Comparison of ENCODE assay signal across 16 cellular contexts in the genomic region with DNA sequence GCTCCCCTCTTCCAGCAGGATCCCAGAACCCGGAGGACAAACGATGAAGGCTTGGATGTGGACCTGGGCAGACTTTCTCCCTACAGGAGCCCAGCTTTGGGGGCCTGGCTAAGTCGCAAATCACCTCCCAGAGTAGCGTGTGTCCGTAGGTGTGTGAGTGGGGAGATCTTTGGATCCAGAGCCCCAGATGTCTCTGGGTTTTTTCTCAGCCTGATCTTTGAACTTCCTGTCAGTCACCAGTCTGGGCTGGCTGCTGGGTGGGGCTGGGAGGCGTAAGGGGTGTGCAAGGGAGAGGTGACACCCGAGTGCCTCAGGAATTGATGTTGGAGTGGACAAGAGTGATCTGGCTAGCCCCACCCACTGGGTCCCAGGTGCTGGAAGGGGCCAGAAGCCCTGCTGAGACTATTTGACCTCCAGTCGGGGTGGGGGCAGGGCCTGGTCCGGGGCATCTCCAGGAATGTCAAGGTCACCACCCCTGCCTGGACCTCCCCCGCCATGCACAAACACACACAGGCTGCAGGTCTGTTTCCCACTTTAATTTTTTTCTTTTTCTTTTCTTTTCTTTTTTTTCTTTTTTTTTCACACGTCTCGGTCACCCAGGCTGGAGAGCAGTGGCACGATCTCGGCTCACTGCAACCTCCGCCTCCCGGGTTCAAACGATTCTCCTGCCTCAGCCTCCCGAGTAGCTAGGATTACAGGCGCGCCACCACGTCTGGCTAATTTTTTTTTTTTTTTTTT. TPM values are rescaled to one million over a fixed set of nuclear protein-coding genes. Genes with fewer than 3 reads are reported as not detected.
A peak's percentile ranks its signal among the peaks of the same experiment; 100 is the strongest.
DNase-seq lines count a peak whose midpoint lies in the region; ATAC-seq and TF ChIP-seq lines count a peak whose summit lies in the region.
"Had no signal": no experiment of that assay in that cellular context is flagged by ENCODE, and none has a peak within 500 bp of the region (broad histone marks: within the 10 kb centered on the region; RNA-seq: fewer than 3 reads in every experiment).

TSS of gene MOGAT3 (minus strand) at position 175 of the 738 bp plus-strand sequence. CDS start 182 bp downstream, outside the sequence.

- H3K4me1 Mint-ChIP-seq in memory B cell, result peaks cover 15% of the 10 kb centered on the region

- BruUV-seq in mammary epithelial cell (replicated peaks; lab: Mats Ljungman, UMichigan), result no TSS peak

- peak within 1 kb of the TSS; percentile 79 for H2AFZ ChIP-seq in mammary epithelial cell (ENCODE audit: low read depth, low read length)

- intact Hi-C loops in Right ventricle myocardium superior (cut with DNase I) (no loop called here), mammary epithelial cell (cut with micrococcal nuclease) (no loop called here)

- CTCF ChIA-PET in mammary epithelial cell (lab: Charles Lee; ENCODE audit: low non-redundant PET), result no interaction called here

- TF ChIP-seq CTCF in right atrium auricular region (IDR thresholded peaks at IDR 0.05) (no peak), mammary epithelial cell (conservative IDR thresholded peaks at IDR 0.05 in 1 of 2, IDR thresholded peaks at IDR 0.05 in 1 of 2; ENCODE audit: extremely low read depth in 1 of 2, insufficient read depth in 1 of 2, low read depth in 1 of 2, low read length in 2 of 2) (no peak), thoracic aorta (IDR thresholded peaks at IDR 0.05) (no peak)

- H3K4me3 Mint-ChIP-seq in memory B cell, result peak within 1 kb of the TSS; percentile 50

- peaks cover 1% of the 10 kb centered on the region for H3K36me3 ChIP-seq in right atrium auricular region
- peaks cover under 1% of the 10 kb centered on the region for H3K36me3 ChIP-seq in mammary epithelial cell (ENCODE audit: insufficient read depth, low read length)
- H3K36me3 ChIP-seq in thoracic aorta, result no peaks in the 10 kb centered on the region
- H3K36me3 ChIP-seq: brain microvascular endothelial cell, prostate gland had no signal

- dilution Hi-C loops in mammary epithelial cell (cut with HindIII; ENCODE audit: low sequenced_read_pairs), result no loop called here

- H3K4me3 ChIP-seq in right atrium auricular region (peak within 1 kb of the TSS in 1 of 2 donors; percentile 13), mammary epithelial cell (replicated peaks in 1 of 3; ENCODE audit: insufficient read depth in 1 of 3, low read depth in 2 of 3, low read length in 3 of 3) (no peak within 1 kb of the TSS), thoracic aorta (peak within 1 kb of the TSS; percentile 51)

- H3K9me3 Mint-ChIP-seq in memory B cell, result no peaks in the 10 kb centered on the region

- ATAC-seq in Right ventricle myocardium superior (ENCODE audit: poor library complexity) (peak; percentile 47), memory B cell (ENCODE audit: low read depth) (no peak), thoracic aorta (ENCODE audit: insufficient number of reproducible peaks, low FRiP score, low read depth) (no peak), HG02884 (IDR thresholded peaks at IDR 0.05; ENCODE audit: unreplicated experiment) (no peak), HG03039 (IDR thresholded peaks at IDR 0.05; ENCODE audit: unreplicated experiment) (no peak)

- H3K4me2 ChIP-seq in mammary epithelial cell (ENCODE audit: insufficient read depth, low read depth, low read length), result peak within 1 kb of the TSS; percentile 70

- H3K9me3 ChIP-seq in right atrium auricular region (no peaks in the 10 kb centered on the region), mammary epithelial cell (replicated peaks; ENCODE audit: insufficient read depth, low read length) (no peaks in the 10 kb centered on the region), thoracic aorta (no peaks in the 10 kb centered on the region)
- H3K9me3 ChIP-seq: prostate gland, testis had no signal

- H3K27me3 ChIP-seq in right atrium auricular region (peaks cover 12 to 15% of the 10 kb centered on the region in 2 donors), mammary epithelial cell (ENCODE audit: insufficient read depth, low read length) (peaks cover 12% of the 10 kb centered on the region), thoracic aorta (replicated peaks; ENCODE audit: insufficient read depth) (peaks cover 9% of the 10 kb centered on the region)
- H3K27me3 ChIP-seq: testis had no signal

- no peak for DNase-seq in Right ventricle myocardium superior
- DNase-seq in right atrium auricular region (ENCODE audit: low spot score), result no peak
- DNase-seq in mammary epithelial cell, result no peak
- DNase-seq in memory B cell (ENCODE audit: low spot score in 2 of 2), result no peak
- DNase-seq in thoracic aorta (ENCODE audit: low spot score), result no peak
- no peak for DNase-seq in NCI-H2171 (lab: John Stamatoyannopoulos, UW)
- DNase-seq: AML-193, brain microvascular endothelial cell, GDM1, NCI-H2081, T1000, testis had no signal

- peaks cover 4% of the 10 kb centered on the region for H3K36me3 Mint-ChIP-seq in memory B cell

- H3K27ac ChIP-seq in right atrium auricular region (no peak within 1 kb of the TSS), mammary epithelial cell (ENCODE audit: insufficient read depth, low read depth, low read length) (no peak within 1 kb of the TSS), thoracic aorta (no peak within 1 kb of the TSS)
- H3K27ac ChIP-seq: brain microvascular endothelial cell, prostate gland, testis had no signal

- 78% methylated on average over 4 of the region's 21 CpGs for WGBS in mammary epithelial cell (ENCODE audit: low coverage, missing lambda C conversion rate)

- in situ Hi-C loops in mammary epithelial cell (cut with MboI; ENCODE audit: low sequenced_read_pairs in 2 of 2), result no loop called here

- no peak within 1 kb of the TSS for H3K9ac ChIP-seq in mammary epithelial cell (ENCODE audit: insufficient read depth, low read length)

- no peaks in the 10 kb centered on the region for H3K79me2 ChIP-seq in mammary epithelial cell (ENCODE audit: insufficient read depth, low read length)

- peaks cover 11% of the 10 kb centered on the region for H3K27me3 Mint-ChIP-seq in memory B cell

- H3K4me1 ChIP-seq in right atrium auricular region (peaks cover 0 to 9% of the 10 kb centered on the region in 2 donors), mammary epithelial cell (ENCODE audit: insufficient read depth, low read length) (peaks cover 8% of the 10 kb centered on the region), thoracic aorta (ENCODE audit: control insufficient read depth in 1 of 2, low read depth in 2 of 2) (peaks cover 5 to 9% of the 10 kb centered on the region in 2 donors)

- no peaks in the 10 kb centered on the region for H4K20me1 ChIP-seq in mammary epithelial cell (ENCODE audit: insufficient read depth, low read length)

- no peak within 1 kb of the TSS for H3K27ac Mint-ChIP-seq in memory B cell

RNA-seq across cellular contexts. Expression of gene MOGAT3, which starts in this region (rescaled TPM):
- total RNA-seq in Right ventricle myocardium superior (not detected), right atrium auricular region (not detected), mammary epithelial cell (not detected), thoracic aorta (not detected)
- not detected for polyA plus RNA-seq in mammary epithelial cell
- not detected for polyA minus RNA-seq in mammary epithelial cell
- total RNA-seq: kidney epithelial cell, prostate gland, testis had no signal

Comparison
In these comparisons a context has a peak if more than half of its experiments do, and no peak if none do; other contexts are left out.
1. Peak in ATAC-seq in Right ventricle myocardium superior; RNA of the gene not detected or under 1 TPM.